Comparison of ENCODE assay signal across 12 cellular contexts in the genomic region with DNA sequence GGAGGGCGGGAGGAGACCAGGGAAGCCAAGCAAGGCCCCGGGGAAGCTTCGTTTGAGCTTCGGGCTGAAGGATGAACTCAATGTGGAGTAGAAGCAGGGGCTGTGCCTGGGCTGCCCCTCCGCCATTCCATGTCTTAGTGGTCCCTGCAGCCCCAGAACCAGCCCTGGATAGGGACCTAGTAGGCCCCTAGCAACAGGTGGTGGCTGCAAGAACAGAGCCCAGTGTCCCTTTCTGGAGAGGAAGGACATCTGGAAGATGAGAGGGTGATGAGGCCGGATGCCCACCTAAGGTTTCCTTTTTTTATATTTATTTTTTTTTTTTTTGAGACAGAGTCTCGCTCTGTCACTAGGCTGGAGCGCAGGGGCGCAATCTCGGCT. TPM values are rescaled to one million over a fixed set of nuclear protein-coding genes. Genes with fewer than 3 reads are reported as not detected.
A peak's percentile ranks its signal among the peaks of the same experiment; 100 is the strongest.
DNase-seq lines count a peak whose midpoint lies in the region; ATAC-seq and TF ChIP-seq lines count a peak whose summit lies in the region.
"Had no signal": no experiment of that assay in that cellular context is flagged by ENCODE, and none has a peak within 500 bp of the region (broad histone marks: within the 10 kb centered on the region; RNA-seq: fewer than 3 reads in every experiment).

No MANE protein-coding gene starts in this region.

- H3K27me3 ChIP-seq in ACC112 (ENCODE audit: insufficient read depth, low read length): no peaks in the 10 kb centered on the region
- no peaks in the 10 kb centered on the region for H3K27me3 ChIP-seq in PC-3 (ENCODE audit: low read length)
- no peaks in the 10 kb centered on the region for H3K27me3 ChIP-seq in esophagus squamous epithelium
- H3K27me3 ChIP-seq in trophoblast cell (ENCODE audit: insufficient read depth, low read length): no peaks in the 10 kb centered on the region

- H3K4me1 ChIP-seq in ACC112 (ENCODE audit: control insufficient read depth, insufficient read depth, low read length, unreplicated experiment) (peaks cover 21% of the 10 kb centered on the region), PC-3 (ENCODE audit: insufficient read depth, low read length) (peaks cover 50% of the 10 kb centered on the region), esophagus squamous epithelium (peaks cover 18 to 84% (median 43%) of the 10 kb centered on the region in 3 donors), trophoblast cell (ENCODE audit: control insufficient read depth in 1 of 2, insufficient read depth in 2 of 2, low read length in 2 of 2) (peaks cover 12 to 16% of the 10 kb centered on the region in 2 experiments)

- no peak overlapping the region for H2BK5ac ChIP-seq in trophoblast cell (ENCODE audit: low read depth, low read length, poor library complexity)

- H3K79me2 ChIP-seq in ACC112 (ENCODE audit: control insufficient read depth, insufficient read depth, low read length, unreplicated experiment) (no peaks in the 10 kb centered on the region), PC-3 (ENCODE audit: low read length) (no peaks in the 10 kb centered on the region), trophoblast cell (ENCODE audit: control insufficient read depth, insufficient read depth, low read length, poor library complexity) (no peaks in the 10 kb centered on the region)

- TF ChIP-seq CTCF in PC-3 (conservative IDR thresholded peaks at IDR 0.05; ENCODE audit: low read depth, low read length) (no peak), esophagus squamous epithelium (IDR thresholded peaks at IDR 0.05) (no peak)

- H2AK5ac ChIP-seq in trophoblast cell (ENCODE audit: low read length): no peak overlapping the region

- no peak overlapping the region for H4K8ac ChIP-seq in trophoblast cell (ENCODE audit: low read depth, low read length)

- DNase-seq in PC-3: no peak
- no peak for DNase-seq in esophagus squamous epithelium (lab: John Stamatoyannopoulos, UW)
- DNase-seq in trophoblast cell: no peak
- no peak for DNase-seq in NCI-H1417 treated with DMSO at 0.1 percent for 48 hours (lab: John Stamatoyannopoulos, UW)
- DNase-seq in DMS153 treated with DMSO at 0.1 percent for 48 hours (lab: John Stamatoyannopoulos, UW; ENCODE audit: unreplicated experiment): no peak
- DNase-seq in NCI-H1694 (lab: John Stamatoyannopoulos, UW): no peak
- DNase-seq: effector CD4-positive, alpha-beta T cell; MM.1S; NCI-H82 had no signal

- no peak overlapping the region for H4K91ac ChIP-seq in trophoblast cell (ENCODE audit: low read depth, low read length)

- peaks cover 3% of the 10 kb centered on the region for H3K79me1 ChIP-seq in trophoblast cell (ENCODE audit: low read length)

- H3K9me3 ChIP-seq in PC-3 (ENCODE audit: low read length) (no peaks in the 10 kb centered on the region), esophagus squamous epithelium (no peaks in the 10 kb centered on the region), trophoblast cell (ENCODE audit: insufficient read depth, low read depth, low read length) (no peaks in the 10 kb centered on the region)

- no peaks in the 10 kb centered on the region for H3K9me2 ChIP-seq in PC-3 (replicated peaks; ENCODE audit: low read length)

- ATAC-seq in PC-3 (no peak), HG02763 (IDR thresholded peaks at IDR 0.05; ENCODE audit: unreplicated experiment) (no peak)
- ATAC-seq: stimulated activated memory B cell treated with anti-CD40 and anti-IgM and Interleukin-4, amounts not matched to agents 10 μg/mL and 1 μg/mL and 100 μg/mL, for 72 hours had no signal

- H2BK120ac ChIP-seq in trophoblast cell (ENCODE audit: insufficient read depth, low read length, poor library complexity): no peak overlapping the region

- peak overlapping the region; percentile 99 for H3K27ac ChIP-seq in ACC112 (ENCODE audit: low read depth, low read length)
- peak overlapping the region; percentile 87 for H3K27ac ChIP-seq in PC-3 (ENCODE audit: low read length)
- H3K27ac ChIP-seq in esophagus squamous epithelium: peak overlapping the region; percentile 76 to 95 (median 88)
- H3K27ac ChIP-seq in trophoblast cell (ENCODE audit: low read depth, low read length): no peak overlapping the region

- H3K4ac ChIP-seq in trophoblast cell (ENCODE audit: low read depth, low read length): no peak overlapping the region

- H4K20me1 ChIP-seq in PC-3 (ENCODE audit: low read length): no peaks in the 10 kb centered on the region

- no peak for TF ChIP-seq POLR2A in esophagus squamous epithelium (IDR thresholded peaks at IDR 0.05)

- no peak overlapping the region for H3K14ac ChIP-seq in trophoblast cell (ENCODE audit: low read length)

- no peaks in the 10 kb centered on the region for H3K36me3 ChIP-seq in ACC112 (ENCODE audit: insufficient read depth, low read length)
- peaks cover 14% of the 10 kb centered on the region; the same call in 1 of the 2 replicates for H3K36me3 ChIP-seq in PC-3 (ENCODE audit: low read depth, low read length)
- peaks cover 0 to 55% (median under 1%) of the 10 kb centered on the region in 3 donors for H3K36me3 ChIP-seq in esophagus squamous epithelium
- peaks cover 2 to 4% of the 10 kb centered on the region in 2 experiments for H3K36me3 ChIP-seq in trophoblast cell (ENCODE audit: control insufficient read depth in 1 of 2, insufficient read depth in 2 of 2, low read length in 2 of 2)

- H2AFZ ChIP-seq in ACC112 (ENCODE audit: low read length, unreplicated experiment): no peak overlapping the region
- H2AFZ ChIP-seq in PC-3 (ENCODE audit: low read length): no peak overlapping the region
- H2AFZ ChIP-seq in trophoblast cell (ENCODE audit: insufficient read depth, low read length, poor library complexity): no peak overlapping the region

- H3K9ac ChIP-seq in PC-3 (ENCODE audit: low read length) (no peak overlapping the region), trophoblast cell (ENCODE audit: low read length) (no peak overlapping the region)

- peak overlapping the region; percentile 33 for H3K18ac ChIP-seq in trophoblast cell (ENCODE audit: low read length)

- no peak overlapping the region for H2BK12ac ChIP-seq in trophoblast cell (ENCODE audit: low read length)

- no peak overlapping the region for H3K4me3 ChIP-seq in ACC112 (ENCODE audit: low read depth, low read length)
- no peak overlapping the region for H3K4me3 ChIP-seq in PC-3 (ENCODE audit: low read length)
- H3K4me3 ChIP-seq in esophagus squamous epithelium: no peak overlapping the region
- H3K4me3 ChIP-seq in trophoblast cell (ENCODE audit: low read depth, low read length): no peak overlapping the region

- intact Hi-C loops in PC-3 (cut with micrococcal nuclease): no loop called here
- intact Hi-C loops in esophagus squamous epithelium (cut with DNase I): no loop called here

- no peak overlapping the region for H3K23ac ChIP-seq in trophoblast cell (ENCODE audit: low read length)

- H3K4me2 ChIP-seq in PC-3 (ENCODE audit: low read length) (no peak overlapping the region), trophoblast cell (ENCODE audit: low read length) (no peak overlapping the region)

- peaks cover 4% of the 10 kb centered on the region for H3F3A ChIP-seq in PC-3 (ENCODE audit: low read length, unreplicated experiment)

- no TSS peak for BruUV-seq in PC-3 (replicated peaks; lab: Mats Ljungman, UMichigan)

- POLR2A ChIA-PET in PC-3 (lab: Charles Lee; ENCODE audit: unreplicated experiment): no interaction called here

- no peak overlapping the region for H4K12ac ChIP-seq in trophoblast cell (ENCODE audit: low read depth, low read length)

- WGBS in esophagus squamous epithelium, 2 donors: 92 to 93% methylated on average over 5 to 10 of the region's 10 CpGs
- no CpG with 5 or more reads among the region's 10 CpGs for WGBS in trophoblast cell (ENCODE audit: extremely low coverage, insufficient coverage, insufficient read length)

- CTCF ChIA-PET in PC-3 (lab: Charles Lee): no interaction called here

RNA-seq across cellular contexts. Expression of gene ECE1, which starts 27.2 kb away (rescaled TPM):
- 86.8 and 110 TPM in 2 replicates for total RNA-seq in PC-3 (2014; rRNA removed)
- total RNA-seq in esophagus squamous epithelium: 10 to 100 TPM; 11.3 to 42.2 (median 24.1) TPM
- polyA plus RNA-seq in trophoblast cell (2013): 50.0 and 52.3 TPM in 2 replicates
